In genomic region chr19:1439525-1440417, GRCh38 we compare ENCODE assay signal across 1 cellular context.
A peak's percentile ranks its signal among the peaks of the same experiment; 100 is the strongest.
TF ChIP-seq lines count a peak whose summit lies in the region.

No MANE protein-coding gene starts in this region.

TF ChIP-seq in HEK293, 187 proteins besides CTCF, POLR2A, EP300 and RAD21 (continued from another document):
- TF ChIP-seq ZBTB26 (tag by site-specific recombination; optimal IDR thresholded peaks at IDR 0.05) (peak; percentile 47), ZNF324 (tag by site-specific recombination; IDR thresholded peaks at IDR 0.05) (0 out of 2 replicates have a peak, but pooled peaks have one; percentile 23), KLF1 (tag by site-specific recombination; IDR thresholded peaks at IDR 0.05) (0 out of 2 replicates have a peak, but pooled peaks have one; percentile 50), KLF9 (tag by site-specific recombination; IDR thresholded peaks at IDR 0.05; ENCODE audit: low read depth) (peak; percentile 54), ZEB2 (tag by site-specific recombination; IDR thresholded peaks at IDR 0.05) (peak; percentile 77), KLF17 (tag by site-specific recombination; IDR thresholded peaks at IDR 0.05) (0 out of 2 replicates have a peak, but pooled peaks have one; percentile 18), REST (tag by site-specific recombination; IDR thresholded peaks at IDR 0.05) (peak; percentile 61), ZBTB21 (tag by site-specific recombination; IDR thresholded peaks at IDR 0.05) (peak; percentile 48; the same call in 1 of the 2 replicates), ZNF629 (tag by site-specific recombination; IDR thresholded peaks at IDR 0.05) (peak; percentile 77), ZNF76 (tag by site-specific recombination; IDR thresholded peaks at IDR 0.05; ENCODE audit: borderline replicate concordance, low read depth) (peak; percentile 35; the same call in 1 of the 2 replicates), SP7 (tag by site-specific recombination; IDR thresholded peaks at IDR 0.05) (peak; percentile 29; the same call in 1 of the 2 replicates), SP2 (tag by site-specific recombination; IDR thresholded peaks at IDR 0.05) (peak; percentile 42; the same call in 1 of the 2 replicates), ZBTB10 (tag by site-specific recombination; IDR thresholded peaks at IDR 0.05) (0 out of 2 replicates have a peak, but pooled peaks have one; percentile 13), ZFHX2 (tag by site-specific recombination; conservative IDR thresholded peaks at IDR 0.05) (peak; percentile 75), ZBTB11 (tag by site-specific recombination; conservative IDR thresholded peaks at IDR 0.05; ENCODE audit: low read depth) (peak; percentile 40), ZNF24 (tag by site-specific recombination; IDR thresholded peaks at IDR 0.05) (peak; percentile 55; the same call in 1 of the 2 replicates), KLF8 (tag by site-specific recombination; IDR thresholded peaks at IDR 0.05) (peak; percentile 34; the same call in 1 of the 2 replicates), YY1 (tag by site-specific recombination; IDR thresholded peaks at IDR 0.05) (peak; percentile 32; the same call in 1 of the 2 replicates), BCL11B (tag by site-specific recombination; IDR thresholded peaks at IDR 0.05; ENCODE audit: low read depth) (0 out of 2 replicates have a peak, but pooled peaks have one; percentile 28), ZIC2 (tag by site-specific recombination; IDR thresholded peaks at IDR 0.05) (peak; percentile 25; the same call in 1 of the 2 replicates), ZNF843 (tag by site-specific recombination; IDR thresholded peaks at IDR 0.05) (peak; percentile 12; the same call in 1 of the 2 replicates), KLF16 (tag by site-specific recombination; IDR thresholded peaks at IDR 0.05) (peak; percentile 2; the same call in 1 of the 2 replicates), ZBTB7A (tag by site-specific recombination; IDR thresholded peaks at IDR 0.05; ENCODE audit: low read depth) (peak; percentile 55; the same call in 1 of the 2 replicates), ZNF449 (tag by site-specific recombination; IDR thresholded peaks at IDR 0.05) (0 out of 2 replicates have a peak, but pooled peaks have one; percentile 10), SP3 (tag by site-specific recombination; IDR thresholded peaks at IDR 0.05) (0 out of 2 replicates have a peak, but pooled peaks have one; percentile 14)
